Comparison of ENCODE assay signal across 24 cellular contexts in the genomic region with DNA sequence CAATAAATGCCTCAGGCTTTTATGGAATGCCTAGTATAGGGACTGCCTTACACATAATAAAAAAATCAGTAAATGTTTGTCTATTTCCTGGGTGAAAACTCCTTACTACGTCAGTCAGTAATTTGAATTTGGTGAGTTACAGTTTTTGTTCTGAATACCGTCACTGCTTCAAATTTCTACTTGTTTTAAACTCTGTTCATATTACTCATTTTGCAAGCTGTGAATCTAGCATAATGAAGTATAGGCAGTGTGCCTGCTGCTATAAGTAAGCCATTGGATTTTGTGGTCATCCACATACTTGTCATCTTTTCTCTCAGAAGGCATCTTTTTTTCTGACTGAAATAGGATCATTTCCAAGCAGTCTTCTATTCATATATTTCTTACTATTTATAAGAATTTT. TPM values are rescaled to one million over a fixed set of nuclear protein-coding genes. Genes with fewer than 3 reads are reported as not detected.
DNase-seq lines count a peak whose midpoint lies in the region; ATAC-seq and TF ChIP-seq lines count a peak whose summit lies in the region.
"Had no signal": no experiment of that assay in that cellular context is flagged by ENCODE, and none has a peak within 500 bp of the region (broad histone marks: within the 10 kb centered on the region; RNA-seq: fewer than 3 reads in every experiment).

No MANE protein-coding gene starts in this region.

- no peaks in the 10 kb centered on the region for H3K36me3 Mint-ChIP-seq in chondrocyte (ENCODE audit: low read depth)

- TF ChIP-seq POLR2A in IMR-90 (IDR thresholded peaks at IDR 0.05; ENCODE audit: low read depth, low read length) (no peak), esophagus squamous epithelium (IDR thresholded peaks at IDR 0.05) (no peak), right lobe of liver (IDR thresholded peaks at IDR 0.05) (no peak)

- no peak overlapping the region for H2AK5ac ChIP-seq in IMR-90 (ENCODE audit: low read depth, low read length)

- H3K27me3 Mint-ChIP-seq in chondrocyte (ENCODE audit: low read depth): no peaks in the 10 kb centered on the region

- no CpG with 5 or more reads among the region's 2 CpGs for WGBS in IMR-90 (ENCODE audit: extremely low coverage in 2 of 2, insufficient read length in 1 of 2), 2 experiments
- WGBS in esophagus squamous epithelium, 2 donors: 52 to 76% methylated on average over 2 of the region's 2 CpGs
- WGBS in right lobe of liver (ENCODE audit: insufficient coverage, low coverage, low lambda C conversion rate, missing lambda C conversion rate): 96% methylated on average over 2 of the region's 2 CpGs

- no peak overlapping the region for H3K18ac ChIP-seq in IMR-90 (ENCODE audit: low read depth, low read length)

- H4K20me1 ChIP-seq in IMR-90 (ENCODE audit: insufficient read depth, low read length): no peaks in the 10 kb centered on the region

- H3K4me1 ChIP-seq in IMR-90 (ENCODE audit: control insufficient read depth, insufficient read depth, low read length): no peaks in the 10 kb centered on the region
- H3K4me1 ChIP-seq in rectal smooth muscle tissue (ENCODE audit: control insufficient read depth, insufficient read depth, low read length): peaks cover 30% of the 10 kb centered on the region
- peaks cover 0 to 98% (median 25%) of the 10 kb centered on the region in 4 donors for H3K4me1 ChIP-seq in tibial artery
- peaks cover 0 to 11% (median 0%) of the 10 kb centered on the region in 3 donors for H3K4me1 ChIP-seq in esophagus squamous epithelium
- H3K4me1 ChIP-seq in right lobe of liver: no peaks in the 10 kb centered on the region

- H3K27me3 ChIP-seq in IMR-90 (ENCODE audit: control insufficient read depth, insufficient read depth, low read length) (no peaks in the 10 kb centered on the region), rectal smooth muscle tissue (ENCODE audit: control insufficient read depth, insufficient read depth, low read length) (no peaks in the 10 kb centered on the region), tibial artery (no peaks in the 10 kb centered on the region), esophagus squamous epithelium (no peaks in the 10 kb centered on the region), right lobe of liver (no peaks in the 10 kb centered on the region)

- TF ChIP-seq CTCF in IMR-90 (conservative IDR thresholded peaks at IDR 0.05; ENCODE audit: low read depth, low read length) (no peak), chondrocyte (IDR thresholded peaks at IDR 0.05) (no peak), tibial artery (IDR thresholded peaks at IDR 0.05) (no peak), esophagus squamous epithelium (IDR thresholded peaks at IDR 0.05) (no peak), right lobe of liver (IDR thresholded peaks at IDR 0.05) (no peak)

- no peak overlapping the region for H2BK120ac ChIP-seq in IMR-90 (ENCODE audit: low read depth, low read length)

- no peak overlapping the region for H4K8ac ChIP-seq in IMR-90 (ENCODE audit: low read depth in 2 of 2, low read length in 2 of 2)

- H2AFZ ChIP-seq in IMR-90 (replicated peaks; ENCODE audit: low read length, poor library complexity): no peak overlapping the region
- H2AFZ ChIP-seq: GM23248 had no signal

- H3K9ac ChIP-seq in IMR-90 (ENCODE audit: low read depth, low read length) (no peak overlapping the region), rectal smooth muscle tissue (ENCODE audit: low read length) (no peak overlapping the region)
- H3K9ac ChIP-seq: GM23248 had no signal

- no peak overlapping the region for H2BK20ac ChIP-seq in IMR-90 (ENCODE audit: low read depth, low read length)

- H3K56ac ChIP-seq in IMR-90 (ENCODE audit: extremely low read depth, insufficient read depth, low read length): no peak overlapping the region

- dilution Hi-C loops in IMR-90 (cut with HindIII; ENCODE audit: low sequenced_read_pairs, unreplicated experiment): no loop called here

- no peak overlapping the region for H4K5ac ChIP-seq in IMR-90 (ENCODE audit: low read depth, low read length)

- no peak overlapping the region for H3K4me2 ChIP-seq in IMR-90 (ENCODE audit: low read depth, low read length)

- H3K4me3 ChIP-seq in IMR-90 (ENCODE audit: insufficient read depth, low read depth, low read length) (no peak overlapping the region), rectal smooth muscle tissue (ENCODE audit: low read length) (no peak overlapping the region), tibial artery (no peak overlapping the region), esophagus squamous epithelium (no peak overlapping the region), right lobe of liver (no peak overlapping the region)
- H3K4me3 ChIP-seq: GM23248 had no signal

- intact Hi-C loops in IMR-90 (cut with micrococcal nuclease) (no loop called here), tibial artery (cut with DNase I; ENCODE audit: low total_unique reads) (no loop called here), esophagus squamous epithelium (cut with DNase I) (no loop called here), right lobe of liver (cut with DNase I) (no loop called here)

- H3K9me3 Mint-ChIP-seq in chondrocyte (ENCODE audit: low read depth): no peaks in the 10 kb centered on the region
- H3K9me3 Mint-ChIP-seq: H9, HFFc6 had no signal

- no peaks in the 10 kb centered on the region for H3K79me1 ChIP-seq in IMR-90 (ENCODE audit: low read depth in 1 of 2, low read length in 2 of 2)

- peaks cover 12% of the 10 kb centered on the region for H3K4me1 Mint-ChIP-seq in chondrocyte (ENCODE audit: low read depth)
- H3K4me1 Mint-ChIP-seq: B cell, H9 had no signal

- no peak overlapping the region for H2AK9ac ChIP-seq in IMR-90 (replicated peaks; ENCODE audit: low read depth, low read length, poor library complexity)

- H3K9me3 ChIP-seq in IMR-90 (ENCODE audit: control insufficient read depth, insufficient read depth, low read length): no peaks in the 10 kb centered on the region
- H3K9me3 ChIP-seq in tibial artery: no peaks in the 10 kb centered on the region
- H3K9me3 ChIP-seq in esophagus squamous epithelium: no peaks in the 10 kb centered on the region
- H3K9me3 ChIP-seq in right lobe of liver: no peaks in the 10 kb centered on the region

- no peaks in the 10 kb centered on the region for H3K9me1 ChIP-seq in IMR-90 (ENCODE audit: insufficient read depth, low read length)

- no TSS peak for BruUV-seq in IMR-90 (replicated peaks; lab: Mats Ljungman, UMichigan)

- CTCF ChIA-PET in IMR-90 (lab: Yijun Ruan, JAX): interaction anchor here (1.2 kb wide), 1 partner anchor 35 kb away, joined by 3 read pairs; no protein-coding TSS in a partner anchor

- H3K27ac Mint-ChIP-seq in chondrocyte (ENCODE audit: unreplicated experiment): peak overlapping the region; percentile 45
- H3K27ac Mint-ChIP-seq: B cell, H9, HFFc6 had no signal

- H2BK5ac ChIP-seq in IMR-90 (ENCODE audit: low read depth, low read length, poor library complexity, severe bottlenecking): no peak overlapping the region

- H4K91ac ChIP-seq in IMR-90 (ENCODE audit: insufficient read depth, low read depth, low read length): no peak overlapping the region

- DNase-seq in IMR-90 (peak; percentile 20), chondrocyte (ENCODE audit: low spot score) (no peak), tibial artery (no peak), esophagus squamous epithelium (lab: John Stamatoyannopoulos, UW) (no peak), NCI-H2107 treated with DMSO at 0.1 percent for 48 hours (lab: John Stamatoyannopoulos, UW; ENCODE audit: unreplicated experiment) (no peak), right lobe of liver (no peak)
- DNase-seq: DMS53; GM23248; H9; HFFc6; KBM-7; MM.1S; NCI-H1048; NCI-H1417 treated with DMSO at 0.1 percent for 48 hours; NCI-H187; NCI-H748 treated with DMSO at 0.1 percent for 48 hours; NK-92 treated with Interleukin-12 subunit alpha and Interleukin-12 subunit beta, amount 100 ng/mL, for 24 hours; SHP77 treated with DMSO at 0.1 percent for 48 hours had no signal

- H3K4me3 Mint-ChIP-seq in chondrocyte (ENCODE audit: unreplicated experiment): no peak overlapping the region
- H3K4me3 Mint-ChIP-seq: B cell, H9, HFFc6 had no signal

- no peak overlapping the region for H2BK15ac ChIP-seq in IMR-90 (ENCODE audit: low read depth, low read length)

- no peak for TF ChIP-seq RAD21 in IMR-90 (IDR thresholded peaks at IDR 0.05; ENCODE audit: low read length)

- H3K36me3 ChIP-seq in IMR-90 (ENCODE audit: control insufficient read depth, insufficient read depth, low read length) (no peaks in the 10 kb centered on the region), rectal smooth muscle tissue (ENCODE audit: control insufficient read depth, insufficient read depth, low read length) (no peaks in the 10 kb centered on the region), tibial artery (no peaks in the 10 kb centered on the region), esophagus squamous epithelium (no peaks in the 10 kb centered on the region), right lobe of liver (no peaks in the 10 kb centered on the region)

- ATAC-seq in IMR-90 (ENCODE audit: low read depth) (no peak), right lobe of liver (no peak)
- ATAC-seq: HepG2 had no signal

- H3K27ac ChIP-seq in IMR-90 (ENCODE audit: insufficient read depth, low read length) (no peak overlapping the region), rectal smooth muscle tissue (ENCODE audit: low read depth, low read length) (peak overlapping the region; percentile 66), tibial artery (peak overlapping the region; percentile 67 to 90), esophagus squamous epithelium (peak overlapping the region in 2 of 4 donors; percentile 6 to 53), right lobe of liver (no peak overlapping the region)
- H3K27ac ChIP-seq: GM23248, HL-60, RWPE1 had no signal

- in situ Hi-C loops in IMR-90 (cut with MboI; ENCODE audit: low sequenced_read_pairs): no loop called here

- no peak overlapping the region for H3K23ac ChIP-seq in IMR-90 (ENCODE audit: low read depth, low read length)

- POLR2A ChIA-PET in IMR-90 (lab: Charles Lee; ENCODE audit: unreplicated experiment): no interaction called here

- no peak overlapping the region for H3K14ac ChIP-seq in IMR-90 (replicated peaks; ENCODE audit: low read depth, low read length)

- H3K4ac ChIP-seq in IMR-90 (ENCODE audit: low read depth, low read length): no peak overlapping the region

RNA-seq across cellular contexts. Expression of a gene that starts 43.1 kb away (rescaled TPM):
- total RNA-seq in IMR-90 (2012; rRNA removed) (1.7 and 1.8 TPM in 2 replicates), chondrocyte (12.3 to 21.5 TPM (median 20.7 TPM) in 3 replicates), esophagus squamous epithelium (100 to 1,000 TPM in 2 of 4 donors, 10 to 100 TPM in 2; 19.0 to 418 (median 84.2) TPM), right lobe of liver (10 to 100 TPM in 2 of 6 experiments, 1 to 10 TPM in 4; 2.7 to 11.2 (median 8.2) TPM)
- polyA plus RNA-seq in IMR-90 (2012; rRNA removed): 0.89 and 0.99 TPM in 2 replicates
- 0.35 and 0.53 TPM in 2 replicates for polyA plus RNA-seq in IMR-90 (2012; cell fraction: cytosol; rRNA removed)
- 0.58 and 1.6 TPM in 2 replicates for polyA plus RNA-seq in IMR-90 (2012; cell fraction: nucleus; rRNA removed; ENCODE audit: low replicate concordance)
- total RNA-seq: HepG2, HT-29 had no signal
- polyA plus RNA-seq: HepG2 had no signal

Comparison
In these comparisons a context has a peak if more than half of its experiments do, and no peak if none do; other contexts are left out.
1. H3K27ac ChIP-seq: peak in rectal smooth muscle tissue (single experiment) and tibial artery (2 of 2); none in IMR-90 (single experiment) and right lobe of liver (0 of 3).